In the genomic region with DNA sequence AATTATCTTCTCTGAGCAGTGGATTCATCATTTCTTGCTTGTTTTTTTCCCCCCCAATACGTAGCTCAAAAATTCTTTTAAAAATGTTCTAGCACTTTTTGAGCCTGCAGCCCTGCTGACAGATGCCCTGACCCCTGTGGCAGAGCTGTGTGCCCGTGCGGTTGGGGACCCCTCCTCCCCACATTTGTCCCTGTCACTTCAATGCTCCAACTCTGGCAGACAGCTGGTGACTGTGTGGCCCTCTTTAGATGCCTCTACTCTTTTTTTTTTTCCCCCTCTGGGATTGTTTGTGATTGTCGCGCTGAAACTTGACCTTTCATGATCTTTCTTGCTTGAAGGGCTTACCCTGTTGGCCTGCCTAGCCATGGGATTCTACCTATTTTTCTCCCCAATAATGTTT, we compare ENCODE assay signal across 24 cellular contexts.
"Had no signal": no experiment of that assay in that cellular context is flagged by ENCODE, and none has a peak within 500 bp of the region (broad histone marks: within the 10 kb centered on the region; RNA-seq: fewer than 3 reads in every experiment).

No MANE protein-coding gene starts in this region.

- ATAC-seq: activated CD4-positive, alpha-beta T cell treated with anti-CD3 and anti-CD28 coated beads for 36 hours; activated T-cell treated with anti-CD3 and anti-CD28 coated beads, Interleukin-2, amount 50 U/mL, for 72 hours; PC-3 had no signal

- H3K27me3 ChIP-seq: brain microvascular endothelial cell, MG63 had no signal

- H3K4me3 ChIP-seq: MG63 had no signal

- DNase-seq: activated CD4-positive, alpha-beta memory T cell treated with anti-CD3 and anti-CD28 coated beads, Interleukin-2, amount 10 ng/mL, durations not matched to agents 7 days and 5 days; activated CD4-positive, alpha-beta T cell treated with anti-CD3 and anti-CD28 coated beads for 36 hours; activated CD4-positive, alpha-beta T cell treated with anti-CD3 and anti-CD28 coated beads, Interleukin-2, amount 50 U/mL, for 1 hour; activated gamma-delta T cell treated with Interleukin-2 at 50 U/mL for 16 hours; activated naive CD4-positive, alpha-beta T cell treated with anti-CD3 and anti-CD28 coated beads, Interleukin-2, amount 10 ng/mL, durations not matched to agents 7 days and 5 days; activated naive CD8-positive, alpha-beta T cell treated with anti-CD3 and anti-CD28 coated beads for 36 hours; activated T-cell treated with anti-CD3 and anti-CD28 coated beads, Interleukin-2, amount 50 U/mL, for 72 hours; brain microvascular endothelial cell; cerebellar nuclear complex; MG63; MV-4-11; NCI-H1092 treated with DMSO at 0.1 percent for 48 hours; NCI-H1417 treated with DMSO at 0.1 percent for 48 hours; NCI-H1694; NCI-H2107; NCI-H2227 treated with DMSO at 0.1 percent for 48 hours; NCI-H446 treated with DMSO at 0.1 percent for 48 hours; NCI-H524 treated with DMSO at 0.1 percent for 48 hours; NCI-H748 treated with DMSO at 0.1 percent for 48 hours; PC-3; SIG-M5; SK-N-SH; T-helper 1 cell; WERI-Rb-1 had no signal

- H3K4me2 ChIP-seq: SK-N-SH had no signal

- H3K36me3 ChIP-seq: brain microvascular endothelial cell, MG63, WERI-Rb-1 had no signal

- H3K27ac ChIP-seq: brain microvascular endothelial cell, WERI-Rb-1 had no signal

- H3K9me3 ChIP-seq: MG63, SK-N-SH had no signal

- H3K9ac ChIP-seq: SK-N-SH had no signal
